Comparison of ENCODE assay signal across 11 cellular contexts in genomic region chr5:88676637-88677481, GRCh38.
DNase-seq lines count a peak whose midpoint lies in the region; ATAC-seq, FAIRE-seq and TF ChIP-seq lines count a peak whose summit lies in the region.
"Had no signal": no experiment of that assay in that cellular context is flagged by ENCODE, and none has a peak within 500 bp of the region (broad histone marks: within the 10 kb centered on the region; RNA-seq: fewer than 3 reads in every experiment).

No MANE protein-coding gene starts in this region.

- DNase-seq in CD8-positive, alpha-beta T cell = no peak
- no peak for DNase-seq in activated T-helper 2 cell treated with anti-CD3 and anti-CD28 coated beads, Interferon-gamma antibody, Interleukin-2, Interleukin-4, amounts not matched to agents 10 μg/mL and 5 μg/mL and 100 μg/mL, durations not matched to agents 14 hours and 24 hours and 36 hours (ENCODE audit: low spot score)
- DNase-seq in mesothelial cell of epicardium (ENCODE audit: low spot score in 2 of 2, unreplicated experiment in 2 of 2) = no peak
- DNase-seq in H54 (ENCODE audit: insufficient read length, low spot score) = no peak
- no peak for DNase-seq in D341Med (ENCODE audit: low spot score)
- no peak for DNase-seq in pancreas
- DNase-seq: NCI-H2107, SK-N-SH had no signal

- peaks cover 25% of the 10 kb centered on the region for H3K4me1 ChIP-seq in CD8-positive, alpha-beta T cell (ENCODE audit: insufficient read depth, low read length)
- H3K4me1 ChIP-seq in HEK293 (ENCODE audit: control insufficient read depth, insufficient read depth, low read length) = peaks cover 3% of the 10 kb centered on the region
- H3K4me1 ChIP-seq in pancreas = peaks cover 0 to 14% (median 0%) of the 10 kb centered on the region in 3 donors

- ATAC-seq in CD8-positive, alpha-beta T cell = no peak
- no peak for ATAC-seq in GM19463 (IDR thresholded peaks at IDR 0.05; ENCODE audit: unreplicated experiment)
- no peak for ATAC-seq in pancreas

- H3K4me3 Mint-ChIP-seq in CD8-positive, alpha-beta T cell = peak overlapping the region; percentile 17
- peak overlapping the region; percentile 20 for H3K4me3 Mint-ChIP-seq in activated T-helper 2 cell treated with anti-CD3 and anti-CD28 coated beads, Interferon-gamma antibody, Interleukin-2, Interleukin-4, amounts not matched to agents 10 μg/mL and 5 μg/mL and 100 μg/mL, durations not matched to agents 14 hours and 24 hours and 36 hours (ENCODE audit: low read depth)
- H3K4me3 Mint-ChIP-seq in mesothelial cell of epicardium = peak overlapping the region; percentile 40

- no peak for TF ChIP-seq POLR2A in H54 (IDR thresholded peaks at IDR 0.05; ENCODE audit: low read depth, low read length)

- peaks cover 77% of the 10 kb centered on the region for H3K27me3 Mint-ChIP-seq in CD8-positive, alpha-beta T cell (ENCODE audit: low read depth)
- peaks cover 83% of the 10 kb centered on the region for H3K27me3 Mint-ChIP-seq in activated T-helper 2 cell treated with anti-CD3 and anti-CD28 coated beads, Interferon-gamma antibody, Interleukin-2, Interleukin-4, amounts not matched to agents 10 μg/mL and 5 μg/mL and 100 μg/mL, durations not matched to agents 14 hours and 24 hours and 36 hours (ENCODE audit: low read depth)
- peaks cover 97% of the 10 kb centered on the region for H3K27me3 Mint-ChIP-seq in mesothelial cell of epicardium (ENCODE audit: low read depth)

- H3K27me3 ChIP-seq in CD8-positive, alpha-beta T cell (ENCODE audit: insufficient read depth, low read length) = peaks cover 62% of the 10 kb centered on the region
- H3K27me3 ChIP-seq in pancreas = peaks cover 8 to 92% (median 34%) of the 10 kb centered on the region in 4 donors

- no peak overlapping the region for H3K4me3 ChIP-seq in CD8-positive, alpha-beta T cell (ENCODE audit: low read depth, low read length)
- peak overlapping the region; percentile 66 for H3K4me3 ChIP-seq in HEK293 (ENCODE audit: low read depth, low read length)
- no peak overlapping the region for H3K4me3 ChIP-seq in pancreas

- no peak overlapping the region for H3K27ac Mint-ChIP-seq in CD8-positive, alpha-beta T cell
- no peak overlapping the region for H3K27ac Mint-ChIP-seq in activated T-helper 2 cell treated with anti-CD3 and anti-CD28 coated beads, Interferon-gamma antibody, Interleukin-2, Interleukin-4, amounts not matched to agents 10 μg/mL and 5 μg/mL and 100 μg/mL, durations not matched to agents 14 hours and 24 hours and 36 hours
- no peak overlapping the region for H3K27ac Mint-ChIP-seq in mesothelial cell of epicardium

- no peaks in the 10 kb centered on the region for H3K9me3 Mint-ChIP-seq in CD8-positive, alpha-beta T cell
- peaks cover 4% of the 10 kb centered on the region for H3K9me3 Mint-ChIP-seq in activated T-helper 2 cell treated with anti-CD3 and anti-CD28 coated beads, Interferon-gamma antibody, Interleukin-2, Interleukin-4, amounts not matched to agents 10 μg/mL and 5 μg/mL and 100 μg/mL, durations not matched to agents 14 hours and 24 hours and 36 hours
- no peaks in the 10 kb centered on the region for H3K9me3 Mint-ChIP-seq in mesothelial cell of epicardium

- 21 to 23% methylated on average over 8 of the region's 8 CpGs for WGBS in pancreas, 2 donors

- H3K27ac ChIP-seq in CD8-positive, alpha-beta T cell (ENCODE audit: low read depth, low read length) = no peak overlapping the region
- peak overlapping the region; percentile 92 for H3K27ac ChIP-seq in HEK293 (ENCODE audit: extremely low read depth, low read depth, low read length)
- no peak overlapping the region for H3K27ac ChIP-seq in pancreas

- H3K36me3 Mint-ChIP-seq in CD8-positive, alpha-beta T cell = no peaks in the 10 kb centered on the region
- H3K36me3 Mint-ChIP-seq in activated T-helper 2 cell treated with anti-CD3 and anti-CD28 coated beads, Interferon-gamma antibody, Interleukin-2, Interleukin-4, amounts not matched to agents 10 μg/mL and 5 μg/mL and 100 μg/mL, durations not matched to agents 14 hours and 24 hours and 36 hours (ENCODE audit: low read depth) = peaks cover 4% of the 10 kb centered on the region
- no peaks in the 10 kb centered on the region for H3K36me3 Mint-ChIP-seq in mesothelial cell of epicardium

- H3K9me3 ChIP-seq in CD8-positive, alpha-beta T cell (ENCODE audit: low read length) = no peaks in the 10 kb centered on the region
- no peaks in the 10 kb centered on the region for H3K9me3 ChIP-seq in HEK293 (ENCODE audit: control insufficient read depth, insufficient read depth, low read depth, low read length)
- H3K9me3 ChIP-seq in pancreas = no peaks in the 10 kb centered on the region
- H3K9me3 ChIP-seq: SK-N-SH had no signal

- intact Hi-C loops in CD8-positive, alpha-beta T cell (cut with DNase I, micrococcal nuclease) = loop anchor here in 1 of 2 experiments (5.0 kb wide), 1 partner anchor 410 kb away; the partner anchor contains the start of gene TMEM161B
- intact Hi-C loops in activated T-helper 2 cell treated with anti-CD3 and anti-CD28 coated beads, Interferon-gamma antibody, Interleukin-2, Interleukin-4, amounts not matched to agents 10 μg/mL and 5 μg/mL and 100 μg/mL, durations not matched to agents 14 hours and 24 hours and 36 hours (cut with micrococcal nuclease) = no loop called here
- intact Hi-C loops in pancreas (cut with DNase I) = loop anchor here in 1 of 3 donors (5.0 kb wide), 2 partner anchors 530 to 895 kb away; no protein-coding TSS in a partner anchor

- H3K36me3 ChIP-seq in CD8-positive, alpha-beta T cell (ENCODE audit: insufficient read depth, low read length) = no peaks in the 10 kb centered on the region
- no peaks in the 10 kb centered on the region for H3K36me3 ChIP-seq in HEK293 (ENCODE audit: control insufficient read depth in 2 of 2, insufficient read depth in 1 of 2, low read length in 2 of 2)
- H3K36me3 ChIP-seq in pancreas = no peaks in the 10 kb centered on the region

- POLR2A ChIA-PET in CD8-positive, alpha-beta T cell (lab: Charles Lee) = no interaction called here
- POLR2A ChIA-PET in HEK293 (lab: Yijun Ruan, JAX) = interaction anchor here (2.0 kb wide), 1 partner anchor 11 kb away, joined by 9 read pairs; no protein-coding TSS in a partner anchor

- CTCF ChIA-PET in CD8-positive, alpha-beta T cell (lab: Charles Lee) = interaction anchor here (1.0 kb wide), 1 partner anchor 895 kb away, joined by 5 read pairs; no protein-coding TSS in a partner anchor
- CTCF ChIA-PET in HEK293 (lab: Yijun Ruan, JAX) = no interaction called here

- no peak for TF ChIP-seq CTCF in CD8-positive, alpha-beta T cell (IDR thresholded peaks at IDR 0.05)
- TF ChIP-seq CTCF in HEK293 (tag by site-specific recombination; IDR thresholded peaks at IDR 0.05) = no peak
- TF ChIP-seq CTCF in mesothelial cell of epicardium (IDR thresholded peaks at IDR 0.05; ENCODE audit: unreplicated experiment) = no peak
- TF ChIP-seq CTCF in pancreas (IDR thresholded peaks at IDR 0.05) = no peak

- peaks cover 26% of the 10 kb centered on the region for H3K4me1 Mint-ChIP-seq in CD8-positive, alpha-beta T cell (ENCODE audit: low read depth)
- peaks cover 26% of the 10 kb centered on the region for H3K4me1 Mint-ChIP-seq in activated T-helper 2 cell treated with anti-CD3 and anti-CD28 coated beads, Interferon-gamma antibody, Interleukin-2, Interleukin-4, amounts not matched to agents 10 μg/mL and 5 μg/mL and 100 μg/mL, durations not matched to agents 14 hours and 24 hours and 36 hours (ENCODE audit: low read depth)
- peaks cover 18% of the 10 kb centered on the region for H3K4me1 Mint-ChIP-seq in mesothelial cell of epicardium

- FAIRE-seq in H54 (lab: Jason Lieb, UNC) (no peak), pancreas (lab: Jason Lieb, UNC) (no peak)
- FAIRE-seq: HTR-8/SVneo had no signal

TF ChIP-seq in HEK293, 187 proteins besides CTCF, POLR2A, EP300 and RAD21:
- TF ChIP-seq ZNF514 (tag by site-specific recombination; IDR thresholded peaks at IDR 0.05) = no peak
- TF ChIP-seq ZBTB20 (tag by site-specific recombination; IDR thresholded peaks at IDR 0.05) = peak; percentile 53; the same call in 1 of the 2 replicates
- no peak for TF ChIP-seq ZFP3 (tag by site-specific recombination; IDR thresholded peaks at IDR 0.05; ENCODE audit: low read depth)
- peak; percentile 69 for TF ChIP-seq ZNF133 (tag by site-specific recombination; IDR thresholded peaks at IDR 0.05)
- TF ChIP-seq, protein P1, sequence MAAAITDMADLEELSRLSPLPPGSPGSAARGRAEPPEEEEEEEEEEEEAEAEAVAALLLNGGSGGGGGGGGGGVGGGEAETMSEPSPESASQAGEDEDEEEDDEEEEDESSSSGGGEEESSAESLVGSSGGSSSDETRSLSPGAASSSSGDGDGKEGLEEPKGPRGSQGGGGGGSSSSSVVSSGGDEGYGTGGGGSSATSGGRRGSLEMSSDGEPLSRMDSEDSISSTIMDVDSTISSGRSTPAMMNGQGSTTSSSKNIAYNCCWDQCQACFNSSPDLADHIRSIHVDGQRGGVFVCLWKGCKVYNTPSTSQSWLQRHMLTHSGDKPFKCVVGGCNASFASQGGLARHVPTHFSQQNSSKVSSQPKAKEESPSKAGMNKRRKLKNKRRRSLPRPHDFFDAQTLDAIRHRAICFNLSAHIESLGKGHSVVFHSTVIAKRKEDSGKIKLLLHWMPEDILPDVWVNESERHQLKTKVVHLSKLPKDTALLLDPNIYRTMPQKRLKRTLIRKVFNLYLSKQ (tag by site-specific recombination; IDR thresholded peaks at IDR 0.05; ENCODE audit: borderline replicate concordance) = no peak
